Comparison of ENCODE assay signal across 2 cellular contexts in genomic region chr5:140262221-140262620, GRCh38.
TF ChIP-seq lines count a peak whose summit lies in the region.

No MANE protein-coding gene starts in this region.

TF ChIP-seq in liver, 16 proteins besides CTCF, POLR2A, EP300 and RAD21 (continued from another document):
- TF ChIP-seq NR2F2 (IDR thresholded peaks at IDR 0.05) (no peak), ATF3 (IDR thresholded peaks at IDR 0.05) (no peak), SP1 (IDR thresholded peaks at IDR 0.05) (no peak), JUND (IDR thresholded peaks at IDR 0.05) (no peak), HNF4A (conservative IDR thresholded peaks at IDR 0.05) (no peak), RXRA (IDR thresholded peaks at IDR 0.05) (no peak), ZBTB33 (IDR thresholded peaks at IDR 0.05) (no peak), FOXA1 (IDR thresholded peaks at IDR 0.05) (no peak), GABPA (IDR thresholded peaks at IDR 0.05 in 1 of 2, conservative IDR thresholded peaks at IDR 0.05 in 1 of 2) (no peak), MAX (IDR thresholded peaks at IDR 0.05) (no peak), TAF1 (conservative IDR thresholded peaks at IDR 0.05) (no peak), EGR1 (IDR thresholded peaks at IDR 0.05; ENCODE audit: low read depth in 2 of 2) (no peak), REST (IDR thresholded peaks at IDR 0.05) (no peak), HNF4G (IDR thresholded peaks at IDR 0.05) (no peak), FOXA2 (IDR thresholded peaks at IDR 0.05) (no peak)

TF ChIP-seq in HepG2, 621 proteins besides CTCF, POLR2A, EP300 and RAD21:
- TF ChIP-seq ZBTB10 (CRISPR knock-in tag; IDR thresholded peaks at IDR 0.05; ENCODE audit: borderline replicate concordance) (no peak), EZH2 (conservative IDR thresholded peaks at IDR 0.05; ENCODE audit: low read depth, low read length) (no peak), HHEX (CRISPR knock-in tag; IDR thresholded peaks at IDR 0.05) (no peak), RARG (CRISPR knock-in tag; IDR thresholded peaks at IDR 0.05; ENCODE audit: low read depth) (no peak), ZNF33B (CRISPR knock-in tag; IDR thresholded peaks at IDR 0.05) (no peak), HMG20B (CRISPR knock-in tag; conservative IDR thresholded peaks at IDR 0.05) (no peak), ZNF777 (CRISPR knock-in tag; IDR thresholded peaks at IDR 0.05) (no peak), TRIM24 (CRISPR knock-in tag; IDR thresholded peaks at IDR 0.05) (no peak), NFIC (IDR thresholded peaks at IDR 0.05; ENCODE audit: low read length) (no peak), ZNF232 (CRISPR knock-in tag; IDR thresholded peaks at IDR 0.05; ENCODE audit: borderline replicate concordance) (no peak), ZNF737 (CRISPR knock-in tag; IDR thresholded peaks at IDR 0.05; ENCODE audit: borderline replicate concordance) (no peak), ZFX (CRISPR knock-in tag; IDR thresholded peaks at IDR 0.05; ENCODE audit: low read depth) (no peak), MIXL1 (CRISPR knock-in tag; IDR thresholded peaks at IDR 0.05) (no peak), ZBTB7B (CRISPR knock-in tag; IDR thresholded peaks at IDR 0.05) (no peak), RXRB (CRISPR knock-in tag; IDR thresholded peaks at IDR 0.05; ENCODE audit: borderline replicate concordance) (no peak), RFX1 (IDR thresholded peaks at IDR 0.05) (no peak), RFX3 (CRISPR knock-in tag; IDR thresholded peaks at IDR 0.05) (no peak), ZNF687 (CRISPR knock-in tag; IDR thresholded peaks at IDR 0.05) (no peak)
TF ChIP-seq in HepG2: peak in this region for 0.
